ENCODE assay signal across 22 cellular contexts in the genomic region with DNA sequence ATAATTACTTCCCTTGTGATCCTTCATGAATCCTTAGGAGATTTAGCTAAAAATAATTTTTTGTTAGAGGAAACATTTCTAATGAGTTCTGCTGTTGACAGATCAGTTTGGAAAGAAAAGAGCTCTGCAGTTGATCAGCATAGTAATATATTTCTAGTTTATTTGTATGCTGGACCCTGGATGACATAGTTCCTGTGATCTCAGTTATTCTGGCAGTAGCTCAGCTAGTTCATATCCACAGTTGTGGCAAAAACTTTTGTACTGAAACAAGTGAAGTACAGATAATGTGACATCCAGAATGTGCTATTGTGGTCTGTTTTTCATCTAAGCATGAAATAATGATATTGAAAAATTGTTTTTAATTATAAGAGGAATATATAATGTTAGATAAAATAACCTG. TPM values are rescaled to one million over a fixed set of nuclear protein-coding genes. Genes with fewer than 3 reads are reported as not detected.
DNase-seq lines count a peak whose midpoint lies in the region; ATAC-seq and TF ChIP-seq lines count a peak whose summit lies in the region.
"Had no signal": no experiment of that assay in that cellular context is flagged by ENCODE, and none has a peak within 500 bp of the region (broad histone marks: within the 10 kb centered on the region; RNA-seq: fewer than 3 reads in every experiment).

No MANE protein-coding gene starts in this region.

- intact Hi-C loops in thyroid gland (cut with DNase I): no loop called here

- no peak for TF ChIP-seq POLR2A in thyroid gland (IDR thresholded peaks at IDR 0.05)

- no peak overlapping the region for H3K4me2 ChIP-seq in Karpas-422 (ENCODE audit: low read depth, low read length, poor library complexity, severe bottlenecking)

- H3K36me3 ChIP-seq in Karpas-422 (ENCODE audit: insufficient read depth, low read length) (peaks cover 3% of the 10 kb centered on the region), rectal smooth muscle tissue (ENCODE audit: control insufficient read depth, insufficient read depth, low read length) (no peaks in the 10 kb centered on the region), thyroid gland (no peaks in the 10 kb centered on the region)
- H3K36me3 ChIP-seq: upper lobe of right lung had no signal

- no peak overlapping the region for H3K4me3 ChIP-seq in Karpas-422 (ENCODE audit: low read length)
- H3K4me3 ChIP-seq in cardiac fibroblast (replicated peaks in 1 of 2; ENCODE audit: low read depth in 2 of 2, low read length in 2 of 2): no peak overlapping the region
- no peak overlapping the region for H3K4me3 ChIP-seq in rectal smooth muscle tissue (ENCODE audit: low read length)
- H3K4me3 ChIP-seq in thyroid gland (replicated peaks in 1 of 3): no peak overlapping the region
- H3K4me3 ChIP-seq: lung, SK-N-MC, upper lobe of right lung had no signal

- no peaks in the 10 kb centered on the region for H3K9me3 ChIP-seq in Karpas-422 (ENCODE audit: low read length)
- no peaks in the 10 kb centered on the region for H3K9me3 ChIP-seq in thyroid gland
- H3K9me3 ChIP-seq: BE2C, upper lobe of right lung had no signal

- H4K20me1 ChIP-seq in Karpas-422 (ENCODE audit: insufficient read depth, low read depth, low read length): no peaks in the 10 kb centered on the region

- peaks cover 93% of the 10 kb centered on the region for H3K79me2 ChIP-seq in Karpas-422 (ENCODE audit: low read length)

- DNase-seq in Karpas-422: no peak
- DNase-seq in cardiac fibroblast (ENCODE audit: low read depth in 2 of 2): peak; percentile 21 to 32
- DNase-seq in globus pallidus (ENCODE audit: low spot score): peak; percentile 33
- no peak for DNase-seq in CD1c-positive myeloid dendritic cell (ENCODE audit: extremely low spot score)
- no peak for DNase-seq in NCI-H187 (lab: John Stamatoyannopoulos, UW)
- no peak for DNase-seq in thyroid gland
- DNase-seq: activated naive CD8-positive, alpha-beta T cell treated with anti-CD3 and anti-CD28 coated beads, Interleukin-2, amount 10 ng/mL, durations not matched to agents 7 days and 5 days; BE2C; effector memory CD4-positive, alpha-beta T cell; GOT3; naive thymus-derived CD4-positive, alpha-beta T cell; NCI-H1092 treated with DMSO at 0.1 percent for 48 hours; posterior cingulate gyrus; stimulated activated CD4-positive, alpha-beta T cell treated with anti-CD3 and anti-CD28 coated beads, Interleukin-2, amount 100 ng/mL, for 24 hours; T1000; upper lobe of right lung had no signal

- TF ChIP-seq CTCF in cardiac fibroblast (IDR thresholded peaks at IDR 0.05; ENCODE audit: low read depth, low read length): no peak
- TF ChIP-seq CTCF in thyroid gland (IDR thresholded peaks at IDR 0.05): no peak

- peaks cover 19% of the 10 kb centered on the region for H3K4me1 ChIP-seq in Karpas-422 (ENCODE audit: low read length)
- peaks cover 3% of the 10 kb centered on the region for H3K4me1 ChIP-seq in rectal smooth muscle tissue (ENCODE audit: control insufficient read depth, insufficient read depth, low read length)
- no peaks in the 10 kb centered on the region for H3K4me1 ChIP-seq in thyroid gland
- H3K4me1 ChIP-seq: BE2C, upper lobe of right lung had no signal

- no peak for ATAC-seq in HG03097 (IDR thresholded peaks at IDR 0.05; ENCODE audit: low FRiP score, unreplicated experiment)
- ATAC-seq: activated CD4-positive, CD25-positive, alpha-beta regulatory T cell treated with anti-CD3 and anti-CD28 coated beads, Interleukin-2, amount 50 U/mL, for 24 hours; naive thymus-derived CD4-positive, alpha-beta T cell; Panc1; upper lobe of right lung had no signal

- H3K27me3 ChIP-seq in Karpas-422 (ENCODE audit: low read length) (no peaks in the 10 kb centered on the region), rectal smooth muscle tissue (ENCODE audit: control insufficient read depth, insufficient read depth, low read length) (no peaks in the 10 kb centered on the region), thyroid gland (no peaks in the 10 kb centered on the region)
- H3K27me3 ChIP-seq: BE2C, upper lobe of right lung had no signal

- H2AFZ ChIP-seq in Karpas-422 (ENCODE audit: low read length): no peak overlapping the region

- H3K27ac ChIP-seq in Karpas-422 (ENCODE audit: low read length): peak overlapping the region; percentile 26; the same call in 1 of the 2 replicates
- H3K27ac ChIP-seq in rectal smooth muscle tissue (ENCODE audit: low read depth, low read length): peak overlapping the region; percentile 14
- H3K27ac ChIP-seq in thyroid gland: no peak overlapping the region
- H3K27ac ChIP-seq: SK-N-MC, upper lobe of right lung had no signal

- H3K9me2 ChIP-seq in Karpas-422 (replicated peaks; ENCODE audit: insufficient read depth, low read length): no peaks in the 10 kb centered on the region

- no peak overlapping the region for H3K9ac ChIP-seq in Karpas-422 (ENCODE audit: low read length)
- no peak overlapping the region for H3K9ac ChIP-seq in rectal smooth muscle tissue (ENCODE audit: low read length)

RNA-seq across cellular contexts. Expression of a gene that starts 33.7 kb away (rescaled TPM):
- 91.9 and 142 TPM in 2 replicates for total RNA-seq in Karpas-422 (2014; rRNA removed; shearing (Covaris generic); ENCODE audit: low replicate concordance)
- total RNA-seq in thyroid gland: 10 to 100 TPM; 64.6 to 77.6 (median 67.6) TPM

Comparison
In these comparisons a context has a peak if more than half of its experiments do, and no peak if none do; other contexts are left out.
1. DNase-seq: peak in cardiac fibroblast (2 of 2) and globus pallidus (single experiment); none in Karpas-422 (single experiment), CD1c-positive myeloid dendritic cell (single experiment), NCI-H187 (0 of 2) and thyroid gland (0 of 2).
2. H3K27ac ChIP-seq: peak in Karpas-422 (single experiment) and rectal smooth muscle tissue (single experiment); none in thyroid gland (0 of 3).